Comparison of ENCODE assay signal across 9 cellular contexts in genomic region chr22:19105867-19106802, GRCh38. TPM values are rescaled to one million over a fixed set of nuclear protein-coding genes. Genes with fewer than 3 reads are reported as not detected.
DNase-seq lines count a peak whose midpoint lies in the region; ATAC-seq and TF ChIP-seq lines count a peak whose summit lies in the region.
"Had no signal": no experiment of that assay in that cellular context is flagged by ENCODE, and none has a peak within 500 bp of the region (broad histone marks: within the 10 kb centered on the region; RNA-seq: fewer than 3 reads in every experiment).

No MANE protein-coding gene starts in this region.

- peak; percentile 30 for TF ChIP-seq CTCF in LNCAP (IDR thresholded peaks at IDR 0.05)

- no peak for ATAC-seq in HG03196 (IDR thresholded peaks at IDR 0.05; ENCODE audit: unreplicated experiment)
- ATAC-seq in HG03342 (IDR thresholded peaks at IDR 0.05; ENCODE audit: unreplicated experiment), result no peak
- ATAC-seq in HG02610 (IDR thresholded peaks at IDR 0.05; ENCODE audit: unreplicated experiment), result no peak

- DNase-seq in Ammon's horn (ENCODE audit: low spot score) (peak; percentile 1), mesenteric fat pad (ENCODE audit: low spot score) (peak; percentile 75), NOMO-1 treated with DMSO at 0.1 percent for 48 hours (lab: John Stamatoyannopoulos, UW; ENCODE audit: unreplicated experiment) (no peak)
- DNase-seq in activated naive CD4-positive, alpha-beta T cell treated with Interleukin-2 at 50 U/mL for 16 hours, result peak; percentile 50

RNA-seq across cellular contexts. Expression of gene DGCR2, which starts 16.1 kb away (rescaled TPM):
- total RNA-seq in mesenteric fat pad, result 30.2 TPM

RNA-seq across cellular contexts. Expression of gene TSSK2, which starts 25.0 kb away (rescaled TPM):
- total RNA-seq in mesenteric fat pad, result not detected
- total RNA-seq: adrenal gland had no signal

RNA-seq across cellular contexts. Expression of gene ESS2, which starts 38.3 kb away (rescaled TPM):
- total RNA-seq in mesenteric fat pad, result 10.9 TPM

RNA-seq across cellular contexts. Expression of gene GSC2, which starts 44.0 kb away (rescaled TPM):
- not detected for total RNA-seq in mesenteric fat pad
- total RNA-seq: adrenal gland had no signal
